In genomic region chr16:15874745-15875314, GRCh38 we compare ENCODE assay signal across 8 cellular contexts. TPM values are rescaled to one million over a fixed set of nuclear protein-coding genes. Genes with fewer than 3 reads are reported as not detected.
DNase-seq lines count a peak whose midpoint lies in the region; ATAC-seq, FAIRE-seq and TF ChIP-seq lines count a peak whose summit lies in the region.

No MANE protein-coding gene starts in this region.

- peak; percentile 52 for DNase-seq in NCI-H146 (lab: John Stamatoyannopoulos, UW)
- DNase-seq in NCI-H146 treated with DMSO at 0.1 percent for 48 hours (lab: John Stamatoyannopoulos, UW; ENCODE audit: unreplicated experiment): no peak
- DNase-seq in M059J (ENCODE audit: low read depth): peak; percentile 51
- peak; percentile 44 for DNase-seq in astrocyte (ENCODE audit: low read depth)
- DNase-seq in hippocampal formation (lab: John Stamatoyannopoulos, UW): peak; percentile 35 to 62
- DNase-seq in smooth muscle cell (lab: John Stamatoyannopoulos, UW; ENCODE audit: unreplicated experiment): no peak
- no peak for DNase-seq in activated CD8-positive, alpha-beta memory T cell treated with anti-CD3 and anti-CD28 coated beads, Interleukin-2, amount 50 U/mL, for 48 hours

- H4K20me1 ChIP-seq in astrocyte (ENCODE audit: insufficient read depth, low read length): peaks cover 3% of the 10 kb centered on the region
- H4K20me1 ChIP-seq in smooth muscle cell (ENCODE audit: low read depth): peaks cover 33% of the 10 kb centered on the region

- peaks cover 12% of the 10 kb centered on the region for H3K79me2 ChIP-seq in astrocyte (ENCODE audit: insufficient read depth, low read length)
- H3K79me2 ChIP-seq in smooth muscle cell (ENCODE audit: low read depth): peaks cover 2% of the 10 kb centered on the region

- H3K27me3 Mint-ChIP-seq in astrocyte (ENCODE audit: low read depth, unreplicated experiment): no peaks in the 10 kb centered on the region

- H3K36me3 Mint-ChIP-seq in astrocyte (ENCODE audit: low read depth, unreplicated experiment): no peaks in the 10 kb centered on the region

- peaks cover 9% of the 10 kb centered on the region for H3K4me1 ChIP-seq in astrocyte (ENCODE audit: insufficient read depth, low read length)
- no peaks in the 10 kb centered on the region for H3K4me1 ChIP-seq in smooth muscle cell (ENCODE audit: low read depth)

- no peak for FAIRE-seq in astrocyte (lab: Jason Lieb, UNC)

- H3K4me3 Mint-ChIP-seq in astrocyte (ENCODE audit: unreplicated experiment): no peak overlapping the region

- ATAC-seq in HG02981 (IDR thresholded peaks at IDR 0.05; ENCODE audit: unreplicated experiment): no peak

- H3K27ac ChIP-seq in astrocyte (ENCODE audit: low read depth, low read length) (no peak overlapping the region), smooth muscle cell (ENCODE audit: low read depth) (no peak overlapping the region)

- no peak overlapping the region for H3K4me2 ChIP-seq in astrocyte (ENCODE audit: low read length)
- H3K4me2 ChIP-seq in smooth muscle cell: no peak overlapping the region

- no peaks in the 10 kb centered on the region for H3F3A ChIP-seq in smooth muscle cell (ENCODE audit: low read depth)

- no peaks in the 10 kb centered on the region for H3K27me3 ChIP-seq in astrocyte (ENCODE audit: insufficient read depth, low read length)
- H3K27me3 ChIP-seq in smooth muscle cell (ENCODE audit: low read depth): no peaks in the 10 kb centered on the region

- no peaks in the 10 kb centered on the region for H3K9me3 Mint-ChIP-seq in astrocyte (ENCODE audit: unreplicated experiment)

- WGBS in smooth muscle cell (ENCODE audit: low lambda C conversion rate): 75% methylated on average over 7 of the region's 7 CpGs

- H3K36me3 ChIP-seq in astrocyte (ENCODE audit: insufficient read depth, low read length) (peaks cover 18% of the 10 kb centered on the region), smooth muscle cell (ENCODE audit: low read depth) (no peaks in the 10 kb centered on the region)

- TF ChIP-seq CTCF in astrocyte (IDR thresholded peaks at IDR 0.05; ENCODE audit: insufficient read depth, low read depth, low read length) (peak; percentile 86), smooth muscle cell (IDR thresholded peaks at IDR 0.05; ENCODE audit: borderline replicate concordance, insufficient read depth, poor library complexity, severe bottlenecking) (peak; percentile 55)

- H3K9ac ChIP-seq in astrocyte (ENCODE audit: low read length) (no peak overlapping the region), smooth muscle cell (ENCODE audit: low read depth) (no peak overlapping the region)

- H3K4me1 Mint-ChIP-seq in astrocyte (ENCODE audit: low read depth, unreplicated experiment): peaks cover 4% of the 10 kb centered on the region

- H2AFZ ChIP-seq in astrocyte (ENCODE audit: low read depth, low read length) (no peak overlapping the region), smooth muscle cell (ENCODE audit: low read depth) (no peak overlapping the region)

- H3K9me3 ChIP-seq in astrocyte (ENCODE audit: insufficient read depth, low read depth, low read length): no peaks in the 10 kb centered on the region
- H3K9me3 ChIP-seq in smooth muscle cell (replicated peaks; ENCODE audit: low read depth): no peaks in the 10 kb centered on the region

- H3K27ac Mint-ChIP-seq in astrocyte (ENCODE audit: unreplicated experiment): no peak overlapping the region

- H3K4me3 ChIP-seq in astrocyte (ENCODE audit: insufficient read depth, low read depth, low read length): no peak overlapping the region
- H3K4me3 ChIP-seq in smooth muscle cell: no peak overlapping the region

RNA-seq across cellular contexts. Expression of gene CEP20, which starts 13.6 kb away (rescaled TPM):
- total RNA-seq in M059J (2014; rRNA removed; shearing (Covaris generic)): 74.6 and 116 TPM in 2 replicates
- total RNA-seq in astrocyte (25.7 and 27.5 TPM in 2 replicates), smooth muscle cell (38.4 and 64.1 TPM in 2 replicates)
- 29.0 and 30.5 TPM in 2 replicates for polyA plus RNA-seq in smooth muscle cell

RNA-seq across cellular contexts. Expression of gene MYH11, which starts 18.0 kb away (rescaled TPM):
- total RNA-seq in M059J (2014; rRNA removed; shearing (Covaris generic)): not detected in 2 replicates
- total RNA-seq in astrocyte (1.0 and 1.7 TPM in 2 replicates), smooth muscle cell (not detected in 2 replicates)
- polyA plus RNA-seq in smooth muscle cell: 0.27 and 0.58 TPM in 2 replicates

Comparison
In these comparisons a context has a peak if more than half of its experiments do, and no peak if none do; other contexts are left out.
1. DNase-seq: peak in NCI-H146 (single experiment), M059J (single experiment), astrocyte (single experiment) and hippocampal formation (2 of 2); none in NCI-H146 treated with DMSO at 0.1 percent for 48 hours (single experiment), smooth muscle cell (single experiment) and activated CD8-positive, alpha-beta memory T cell treated with anti-CD3 and anti-CD28 coated beads, Interleukin-2, amount 50 U/mL, for 48 hours (single experiment).